19 cellular contexts compared by ENCODE assay signal in genomic region chr1:65011983-65012382, GRCh38. TPM values are rescaled to one million over a fixed set of nuclear protein-coding genes. Genes with fewer than 3 reads are reported as not detected.
DNase-seq lines count a peak whose midpoint lies in the region; ATAC-seq, FAIRE-seq and TF ChIP-seq lines count a peak whose summit lies in the region.
"Had no signal": no experiment of that assay in that cellular context is flagged by ENCODE, and none has a peak within 500 bp of the region (broad histone marks: within the 10 kb centered on the region; RNA-seq: fewer than 3 reads in every experiment).

No MANE protein-coding gene starts in this region.

- intact Hi-C loops in CD4-positive, alpha-beta memory T cell (cut with micrococcal nuclease): no loop called here
- intact Hi-C loops in activated CD4-positive, alpha-beta memory T cell treated with anti-CD3 and anti-CD28 coated beads for 36 hours (cut with micrococcal nuclease): no loop called here

- dilution Hi-C loops in keratinocyte (cut with MboI; ENCODE audit: extremely low pct_ligation_motif_present, low sequenced_read_pairs): no loop called here

- no peak for TF ChIP-seq CTCF in keratinocyte (optimal IDR thresholded peaks at IDR 0.05 in 1 of 3, IDR thresholded peaks at IDR 0.05 in 1 of 3, conservative IDR thresholded peaks at IDR 0.05 in 1 of 3; ENCODE audit: extremely low read depth in 1 of 3, insufficient read depth in 2 of 3, low read length in 3 of 3)

- peaks cover 3 to 14% of the 10 kb centered on the region in 2 donors for H3K36me3 Mint-ChIP-seq in CD4-positive, alpha-beta memory T cell
- H3K36me3 Mint-ChIP-seq in activated CD4-positive, alpha-beta memory T cell treated with anti-CD3 and anti-CD28 coated beads for 36 hours: no peaks in the 10 kb centered on the region

- H3K9me3 ChIP-seq in CD4-positive, alpha-beta memory T cell (ENCODE audit: control insufficient read depth in 1 of 2, low read length in 2 of 2): no peaks in the 10 kb centered on the region
- no peaks in the 10 kb centered on the region for H3K9me3 ChIP-seq in keratinocyte (ENCODE audit: control insufficient read depth, low read depth, low read length)
- H3K9me3 ChIP-seq: Caco-2, stomach, upper lobe of right lung had no signal

- H3K36me3 ChIP-seq in CD4-positive, alpha-beta memory T cell (ENCODE audit: insufficient read depth, low read length): no peaks in the 10 kb centered on the region
- no peaks in the 10 kb centered on the region for H3K36me3 ChIP-seq in keratinocyte (ENCODE audit: control insufficient read depth in 2 of 2, extremely low read depth in 1 of 2, insufficient read depth in 2 of 2, low read length in 2 of 2)
- H3K36me3 ChIP-seq: stomach had no signal

- peak overlapping the region in 4 of 7 donors; percentile 0 to 57 (median 38) for H3K27ac Mint-ChIP-seq in CD4-positive, alpha-beta memory T cell
- H3K27ac Mint-ChIP-seq in activated CD4-positive, alpha-beta memory T cell treated with anti-CD3 and anti-CD28 coated beads for 36 hours: no peak overlapping the region
- H3K27ac Mint-ChIP-seq: endodermal cell had no signal

- H3K27ac ChIP-seq in CD4-positive, alpha-beta memory T cell (ENCODE audit: low read depth, low read length): no peak overlapping the region
- no peak overlapping the region for H3K27ac ChIP-seq in keratinocyte (ENCODE audit: control insufficient read depth, insufficient read depth, low read length)
- H3K27ac ChIP-seq: KMS-11, stomach, upper lobe of right lung, VCaP had no signal

- peak; percentile 34 for FAIRE-seq in keratinocyte (lab: Jason Lieb, UNC)

- H4K20me1 ChIP-seq in keratinocyte (ENCODE audit: control insufficient read depth, extremely low read depth, insufficient read depth, low read length): no peaks in the 10 kb centered on the region

- H3K4me3 ChIP-seq in CD4-positive, alpha-beta memory T cell (ENCODE audit: low read length in 2 of 2): no peak overlapping the region
- no peak overlapping the region for H3K4me3 ChIP-seq in keratinocyte (ENCODE audit: control insufficient read depth in 2 of 3, extremely low read depth in 1 of 3, insufficient read depth in 2 of 3, low read depth in 1 of 3, low read length in 3 of 3)
- H3K4me3 ChIP-seq: stomach, upper lobe of right lung had no signal

- H3K4me1 Mint-ChIP-seq in CD4-positive, alpha-beta memory T cell: peaks cover 23 to 39% (median 33%) of the 10 kb centered on the region in 4 donors
- peaks cover 26% of the 10 kb centered on the region for H3K4me1 Mint-ChIP-seq in activated CD4-positive, alpha-beta memory T cell treated with anti-CD3 and anti-CD28 coated beads for 36 hours (ENCODE audit: low read depth)
- H3K4me1 Mint-ChIP-seq: endodermal cell had no signal

- no peaks in the 10 kb centered on the region for H3K9me1 ChIP-seq in keratinocyte (ENCODE audit: control insufficient read depth, extremely low read depth, insufficient read depth, low read length)

- peaks cover 26% of the 10 kb centered on the region for H3K4me1 ChIP-seq in CD4-positive, alpha-beta memory T cell (ENCODE audit: insufficient read depth, low read length)
- H3K4me1 ChIP-seq in keratinocyte (ENCODE audit: control insufficient read depth, extremely low read depth, insufficient read depth, low read length): no peaks in the 10 kb centered on the region
- H3K4me1 ChIP-seq: upper lobe of right lung had no signal

- H3K9me3 Mint-ChIP-seq in CD4-positive, alpha-beta memory T cell: peaks cover 0 to 6% (median 0%) of the 10 kb centered on the region in 8 donors
- no peaks in the 10 kb centered on the region for H3K9me3 Mint-ChIP-seq in activated CD4-positive, alpha-beta memory T cell treated with anti-CD3 and anti-CD28 coated beads for 36 hours

- POLR2A ChIA-PET in CD4-positive, alpha-beta memory T cell (lab: Charles Lee; ENCODE audit: partially characterized antibody): interaction anchor here (1.1 to 1.7 kb wide), 2 partner anchors 46 to 135 kb away, joined by 3 to 5 read pairs; no protein-coding TSS in a partner anchor
- POLR2A ChIA-PET in activated CD4-positive, alpha-beta memory T cell treated with anti-CD3 and anti-CD28 coated beads for 36 hours (lab: Charles Lee): interaction anchor here (1.3 kb wide), 1 partner anchor 32 kb away, joined by 3 read pairs; no protein-coding TSS in a partner anchor

- H3K79me2 ChIP-seq in keratinocyte (ENCODE audit: control insufficient read depth, insufficient read depth, low read length): no peaks in the 10 kb centered on the region

- H3K4me2 ChIP-seq in keratinocyte (ENCODE audit: control insufficient read depth, extremely low read depth, insufficient read depth, low read depth, low read length): no peak overlapping the region
- H3K4me2 ChIP-seq: KMS-11 had no signal

- no peak overlapping the region for H2AFZ ChIP-seq in keratinocyte (ENCODE audit: control insufficient read depth, low read length)

- DNase-seq in CD4-positive, alpha-beta memory T cell: no peak
- peak; percentile 37 for DNase-seq in activated CD4-positive, alpha-beta memory T cell treated with anti-CD3 and anti-CD28 coated beads for 36 hours
- DNase-seq in keratinocyte (ENCODE audit: low read depth, low spot score): no peak
- DNase-seq in NCI-H524 (lab: John Stamatoyannopoulos, UW): no peak
- DNase-seq: Caco-2, endodermal cell, head of caudate nucleus, NCI-H1105 treated with DMSO at 0.1 percent for 48 hours, NCI-H526, occipital lobe, Right ventricle myocardium superior, stomach, T-helper 1 cell, upper lobe of right lung had no signal

- ATAC-seq in HG02610 (IDR thresholded peaks at IDR 0.05; ENCODE audit: unreplicated experiment) (peak; percentile 72), HG03565 (IDR thresholded peaks at IDR 0.05; ENCODE audit: unreplicated experiment) (no peak), GM19455 (IDR thresholded peaks at IDR 0.05; ENCODE audit: unreplicated experiment) (no peak)
- ATAC-seq: upper lobe of right lung had no signal

- no peak overlapping the region for H3K4me3 Mint-ChIP-seq in CD4-positive, alpha-beta memory T cell
- H3K4me3 Mint-ChIP-seq in activated CD4-positive, alpha-beta memory T cell treated with anti-CD3 and anti-CD28 coated beads for 36 hours: no peak overlapping the region
- H3K4me3 Mint-ChIP-seq: endodermal cell had no signal

- CTCF ChIA-PET in CD4-positive, alpha-beta memory T cell (lab: Charles Lee; ENCODE audit: partially characterized antibody): interaction anchor here (0.7 to 1.5 kb wide), 5 partner anchors 9 to 230 kb away, joined by 3 to 5 read pairs (median 3); no protein-coding TSS in a partner anchor
- CTCF ChIA-PET in activated CD4-positive, alpha-beta memory T cell treated with anti-CD3 and anti-CD28 coated beads for 36 hours (lab: Charles Lee): interaction anchor here (1.2 to 1.6 kb wide), 2 partner anchors 10 to 63 kb away, joined by 3 to 4 read pairs; no protein-coding TSS in a partner anchor

- H3K27me3 Mint-ChIP-seq in CD4-positive, alpha-beta memory T cell: no peaks in the 10 kb centered on the region
- no peaks in the 10 kb centered on the region for H3K27me3 Mint-ChIP-seq in activated CD4-positive, alpha-beta memory T cell treated with anti-CD3 and anti-CD28 coated beads for 36 hours

- no peak overlapping the region for H3K9ac ChIP-seq in keratinocyte (ENCODE audit: control insufficient read depth, extremely low read depth, insufficient read depth, low read length)
- H3K9ac ChIP-seq: KMS-11 had no signal

- H3K27me3 ChIP-seq in CD4-positive, alpha-beta memory T cell (ENCODE audit: insufficient read depth, low read length): no peaks in the 10 kb centered on the region
- no peaks in the 10 kb centered on the region for H3K27me3 ChIP-seq in keratinocyte (ENCODE audit: control insufficient read depth, extremely low read depth, insufficient read depth, low read length)
- H3K27me3 ChIP-seq: stomach, upper lobe of right lung had no signal

RNA-seq across cellular contexts. Expression of gene JAK1, which starts 45.6 kb away (rescaled TPM):
- 100 to 1,000 TPM; 370 to 372 TPM for total RNA-seq in CD4-positive, alpha-beta memory T cell
- 100 to 1,000 TPM; 163 to 258 TPM for polyA plus RNA-seq in CD4-positive, alpha-beta memory T cell
- 100 to 1,000 TPM; 115 to 128 TPM for total RNA-seq in activated CD4-positive, alpha-beta memory T cell treated with anti-CD3 and anti-CD28 coated beads for 36 hours
- 46.5 to 56.3 TPM (median 50.9 TPM) in 3 replicates for polyA plus RNA-seq in keratinocyte
- 67.9 TPM for polyA plus RNA-seq in keratinocyte (2011; ENCODE audit: low read depth)
- 48.3 and 75.7 TPM in 2 replicates for polyA plus RNA-seq in keratinocyte (2011; cell fraction: cytosol; rRNA removed)
- polyA plus RNA-seq in keratinocyte (2011; cell fraction: nucleus; rRNA removed): 85.0 and 98.9 TPM in 2 replicates
- 35.1 and 48.7 TPM in 2 replicates for polyA plus RNA-seq in keratinocyte (2012; ENCODE audit: low replicate concordance)
- 50.8 to 79.5 TPM (median 74.4 TPM) in 3 replicates for polyA minus RNA-seq in keratinocyte
- polyA minus RNA-seq in keratinocyte (2011; cell fraction: cytosol; rRNA and poly(A)+ RNA removed): 48.9 TPM
- polyA minus RNA-seq in keratinocyte (2011; cell fraction: nucleus; rRNA and poly(A)+ RNA removed): 52.1 and 101 TPM in 2 replicates
